In genomic region chr20:510328-511057, GRCh38 we compare ENCODE assay signal across 8 cellular contexts. TPM values are rescaled to one million over a fixed set of nuclear protein-coding genes. Genes with fewer than 3 reads are reported as not detected.
DNase-seq lines count a peak whose midpoint lies in the region; ATAC-seq, FAIRE-seq and TF ChIP-seq lines count a peak whose summit lies in the region.
"Not testable (repeated sequence)": the region's sequence is repeated elsewhere in the genome, so short reads cannot be mapped to it uniquely, and the experiment has no call there.

No MANE protein-coding gene starts in this region.

- ATAC-seq in T-helper 17 cell; effector memory CD8-positive, alpha-beta T cell (replicated peaks): not testable (repeated sequence)
- peak; percentile 89 for ATAC-seq in left lobe of liver
- ATAC-seq in pancreas: peak; percentile 43 to 75 (median 55)

- not testable (repeated sequence) for TF ChIP-seq CTCF in CD14-positive monocyte (IDR thresholded peaks at IDR 0.05); pancreas (IDR thresholded peaks at IDR 0.05); type B pancreatic cell (conservative IDR thresholded peaks at IDR 0.05)
- TF ChIP-seq CTCF in LNCaP clone FGC (IDR thresholded peaks at IDR 0.05; ENCODE audit: control insufficient read depth, extremely low read depth, insufficient read depth): 0 out of 2 replicates have a peak, but pooled peaks have one; percentile 10

- H3K27ac Mint-ChIP-seq in CD14-positive monocyte (peak overlapping the region in 4 of 7 donors; percentile 27 to 82 (median 66)), T-helper 17 cell (peak overlapping the region; percentile 88), type B pancreatic cell (peak overlapping the region; percentile 68)
- H3K27ac Mint-ChIP-seq in activated naive CD4-positive, alpha-beta T cell treated with anti-CD3 and anti-CD28 coated beads, Interleukin-2, amount 50 U/mL, for 24 hours: peak overlapping the region; percentile 74
- peak overlapping the region; percentile 6 to 46 for H3K27ac Mint-ChIP-seq in effector memory CD8-positive, alpha-beta T cell

- peaks cover 38% of the 10 kb centered on the region for H3K4me1 Mint-ChIP-seq in CD14-positive monocyte
- H3K4me1 Mint-ChIP-seq in T-helper 17 cell: peaks cover 38% of the 10 kb centered on the region
- H3K4me1 Mint-ChIP-seq in activated naive CD4-positive, alpha-beta T cell treated with anti-CD3 and anti-CD28 coated beads, Interleukin-2, amount 50 U/mL, for 24 hours: peaks cover 52% of the 10 kb centered on the region
- peaks cover 22 to 47% of the 10 kb centered on the region in 2 donors for H3K4me1 Mint-ChIP-seq in effector memory CD8-positive, alpha-beta T cell (ENCODE audit: low read depth in 2 of 2)
- H3K4me1 Mint-ChIP-seq in type B pancreatic cell (ENCODE audit: unreplicated experiment): peaks cover 26% of the 10 kb centered on the region

- H3K4me3 ChIP-seq in LNCaP clone FGC (ENCODE audit: low read depth, low read length); pancreas: not testable (repeated sequence)

- H3K36me3 ChIP-seq in pancreas: not testable (repeated sequence)

- not testable (repeated sequence) for DNase-seq in CD14-positive monocyte (ENCODE audit: low spot score); LNCaP clone FGC (ENCODE audit: low read depth); T-helper 17 cell; effector memory CD8-positive, alpha-beta T cell; pancreas; type B pancreatic cell (ENCODE audit: extremely low spot score, unreplicated experiment)
- DNase-seq in left lobe of liver (ENCODE audit: low spot score): peak; percentile 48

- peaks cover 29 to 60% (median 46%) of the 10 kb centered on the region in 3 donors for H3K4me1 ChIP-seq in pancreas

- not testable (repeated sequence) for H3K9me3 Mint-ChIP-seq in CD14-positive monocyte; activated naive CD4-positive, alpha-beta T cell treated with anti-CD3 and anti-CD28 coated beads, Interleukin-2, amount 50 U/mL, for 24 hours; effector memory CD8-positive, alpha-beta T cell; type B pancreatic cell

- FAIRE-seq in pancreas (lab: Jason Lieb, UNC): not testable (repeated sequence)

- H3K27ac ChIP-seq in pancreas: not testable (repeated sequence)

- not testable (repeated sequence) for H3K27me3 Mint-ChIP-seq in CD14-positive monocyte (ENCODE audit: low read depth in 3 of 3); T-helper 17 cell; activated naive CD4-positive, alpha-beta T cell treated with anti-CD3 and anti-CD28 coated beads, Interleukin-2, amount 50 U/mL, for 24 hours; effector memory CD8-positive, alpha-beta T cell; type B pancreatic cell

- not testable (repeated sequence) for H3K4me3 Mint-ChIP-seq in CD14-positive monocyte; T-helper 17 cell; activated naive CD4-positive, alpha-beta T cell treated with anti-CD3 and anti-CD28 coated beads, Interleukin-2, amount 50 U/mL, for 24 hours; effector memory CD8-positive, alpha-beta T cell; type B pancreatic cell

- not testable (repeated sequence) for H3K9me3 ChIP-seq in T-helper 17 cell (ENCODE audit: control insufficient read depth, low read length, poor library complexity, severe bottlenecking); pancreas

- not testable (repeated sequence) for H3K27me3 ChIP-seq in pancreas

- intact Hi-C loops in CD14-positive monocyte (cut with micrococcal nuclease); pancreas (cut with DNase I): not testable (repeated sequence)

- WGBS in pancreas, 2 donors: 54 to 60% methylated on average over 9 of the region's 9 CpGs

- H3K36me3 Mint-ChIP-seq in CD14-positive monocyte (peaks cover 46% of the 10 kb centered on the region in 2 donors), type B pancreatic cell (peaks cover 47% of the 10 kb centered on the region)
- not testable (repeated sequence) for H3K36me3 Mint-ChIP-seq in T-helper 17 cell (ENCODE audit: low read depth); activated naive CD4-positive, alpha-beta T cell treated with anti-CD3 and anti-CD28 coated beads, Interleukin-2, amount 50 U/mL, for 24 hours
- H3K36me3 Mint-ChIP-seq in effector memory CD8-positive, alpha-beta T cell (ENCODE audit: insufficient read depth): peaks cover 19% of the 10 kb centered on the region

RNA-seq across cellular contexts. Expression of gene CSNK2A1, which starts 33.1 kb away (rescaled TPM):
- polyA plus RNA-seq in CD14-positive monocyte: 10 to 100 TPM; 31.7 to 55.5 TPM
- total RNA-seq in T-helper 17 cell: 10 to 100 TPM; 63.8 to 69.0 TPM
- 33.6 TPM for total RNA-seq in left lobe of liver
- total RNA-seq in pancreas: 10 to 100 TPM; 44.5 to 57.4 (median 49.5) TPM
- 10 to 100 TPM; 12.7 to 21.2 TPM for polyA plus RNA-seq in pancreas
- total RNA-seq in type B pancreatic cell (ENCODE audit: low replicate concordance): 138 and 151 TPM in 2 replicates

RNA-seq across cellular contexts. Expression of gene TBC1D20, which starts 48.2 kb away (rescaled TPM):
- polyA plus RNA-seq in CD14-positive monocyte (10 to 100 TPM; 10.5 to 11.3 TPM), pancreas (10 to 100 TPM; 11.5 to 17.3 TPM)
- total RNA-seq in T-helper 17 cell (10 to 100 TPM; 20.6 to 29.4 TPM), left lobe of liver (12.6 TPM), pancreas (10 to 100 TPM; 11.1 to 21.4 (median 12.9) TPM), type B pancreatic cell (ENCODE audit: low replicate concordance) (31.8 and 33.2 TPM in 2 replicates)

Comparison
In these comparisons a context has a peak if more than half of its experiments do, and no peak if none do; other contexts are left out.
1. H3K27ac Mint-ChIP-seq: peak in every context shown above with its lines; median percentile 88 in T-helper 17 cell; 74 in activated naive CD4-positive, alpha-beta T cell treated with anti-CD3 and anti-CD28 coated beads, Interleukin-2, amount 50 U/mL, for 24 hours; 68 in type B pancreatic cell; 66 in CD14-positive monocyte; 26 in effector memory CD8-positive, alpha-beta T cell.